Comparison of ENCODE assay signal across 8 cellular contexts in the genomic region with DNA sequence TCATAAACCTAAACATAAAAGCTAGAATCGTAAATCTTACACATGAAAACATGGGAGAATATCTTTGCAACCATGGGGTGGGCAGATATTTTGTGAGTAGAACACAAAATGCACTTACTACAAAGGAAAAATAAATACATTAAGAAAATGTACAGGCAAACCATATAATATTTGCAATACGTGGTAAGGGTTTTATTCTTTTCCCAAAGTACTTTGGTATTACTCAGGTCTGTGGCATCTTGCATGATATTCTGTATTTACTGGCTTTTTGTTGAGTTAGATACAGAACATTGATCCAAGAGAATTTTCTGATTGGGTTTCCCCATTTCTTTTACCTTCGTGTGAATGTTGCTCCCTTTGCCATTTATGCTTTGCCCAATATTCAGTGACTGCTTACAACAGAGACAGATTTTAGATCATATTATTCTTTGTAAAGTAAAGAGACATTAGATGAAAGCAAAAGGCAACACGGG. TPM values are rescaled to one million over a fixed set of nuclear protein-coding genes. Genes with fewer than 3 reads are reported as not detected.
DNase-seq lines count a peak whose midpoint lies in the region; ATAC-seq and TF ChIP-seq lines count a peak whose summit lies in the region.

No MANE protein-coding gene starts in this region.

- no peaks in the 10 kb centered on the region for H3K9me3 ChIP-seq in KOPT-K1 (ENCODE audit: insufficient read depth, low read length, poor library complexity, severe bottlenecking)

- no peak for TF ChIP-seq CTCF in AG09309 (IDR thresholded peaks at IDR 0.05; ENCODE audit: control insufficient read depth, insufficient read depth, low read depth, low read length, missing control alignments)
- no peak for TF ChIP-seq CTCF in cardiac fibroblast (IDR thresholded peaks at IDR 0.05; ENCODE audit: low read depth, low read length)

- no peaks in the 10 kb centered on the region for H3K36me3 ChIP-seq in KOPT-K1 (ENCODE audit: insufficient read depth, low read length)

- no peak for ATAC-seq in naive thymus-derived CD8-positive, alpha-beta T cell
- ATAC-seq in GM18907 (IDR thresholded peaks at IDR 0.05; ENCODE audit: unreplicated experiment), result no peak

- no peaks in the 10 kb centered on the region for H3K27me3 Mint-ChIP-seq in naive thymus-derived CD8-positive, alpha-beta T cell

- peak overlapping the region; percentile 35 for H3K4me3 ChIP-seq in AG09309 (ENCODE audit: control insufficient read depth, low read depth, low read length)
- peak overlapping the region; percentile 6 to 40 for H3K4me3 ChIP-seq in cardiac fibroblast (replicated peaks in 1 of 2; ENCODE audit: low read depth in 2 of 2, low read length in 2 of 2)

- H3K36me3 Mint-ChIP-seq in naive thymus-derived CD8-positive, alpha-beta T cell, result no peaks in the 10 kb centered on the region

- DNase-seq in AG09309 (ENCODE audit: low read depth) (no peak), cardiac fibroblast (ENCODE audit: low read depth in 2 of 2) (no peak), GM19240 (ENCODE audit: insufficient read length, low spot score) (no peak), T1000 (lab: John Stamatoyannopoulos, UW) (no peak)
- no peak for DNase-seq in naive thymus-derived CD8-positive, alpha-beta T cell
- DNase-seq in NK-92 treated with Interleukin-12 subunit alpha and Interleukin-12 subunit beta, amount 100 ng/mL, for 24 hours (lab: John Stamatoyannopoulos, UW), result no peak

- H3K27ac ChIP-seq in KOPT-K1 (ENCODE audit: low read depth, low read length, poor library complexity, severe bottlenecking), result peak overlapping the region; percentile 91

- H3K4me3 Mint-ChIP-seq in naive thymus-derived CD8-positive, alpha-beta T cell, result peak overlapping the region; percentile 83 to 96 (median 92)

- POLR2A ChIA-PET in naive thymus-derived CD8-positive, alpha-beta T cell (lab: Charles Lee), result interaction anchor here (0.9 to 5.7 kb wide), 13 partner anchors 9 to 509 kb away, joined by 3 to 90 read pairs (median 8); a partner anchor contains a TSS

- H3K9me3 Mint-ChIP-seq in naive thymus-derived CD8-positive, alpha-beta T cell, result no peaks in the 10 kb centered on the region

- peak overlapping the region; percentile 94 to 99 (median 98) for H3K27ac Mint-ChIP-seq in naive thymus-derived CD8-positive, alpha-beta T cell

- H3K4me1 Mint-ChIP-seq in naive thymus-derived CD8-positive, alpha-beta T cell, result peaks cover 23 to 53% (median 40%) of the 10 kb centered on the region in 4 donors

RNA-seq across cellular contexts. Expression of a gene that starts 33.0 kb away (rescaled TPM):
- total RNA-seq in naive thymus-derived CD8-positive, alpha-beta T cell, result 10 to 100 TPM; 69.1 to 69.5 TPM
- polyA plus RNA-seq in naive thymus-derived CD8-positive, alpha-beta T cell, result 10 to 100 TPM; 18.2 to 38.6 (median 20.5) TPM
